In the genomic region with DNA sequence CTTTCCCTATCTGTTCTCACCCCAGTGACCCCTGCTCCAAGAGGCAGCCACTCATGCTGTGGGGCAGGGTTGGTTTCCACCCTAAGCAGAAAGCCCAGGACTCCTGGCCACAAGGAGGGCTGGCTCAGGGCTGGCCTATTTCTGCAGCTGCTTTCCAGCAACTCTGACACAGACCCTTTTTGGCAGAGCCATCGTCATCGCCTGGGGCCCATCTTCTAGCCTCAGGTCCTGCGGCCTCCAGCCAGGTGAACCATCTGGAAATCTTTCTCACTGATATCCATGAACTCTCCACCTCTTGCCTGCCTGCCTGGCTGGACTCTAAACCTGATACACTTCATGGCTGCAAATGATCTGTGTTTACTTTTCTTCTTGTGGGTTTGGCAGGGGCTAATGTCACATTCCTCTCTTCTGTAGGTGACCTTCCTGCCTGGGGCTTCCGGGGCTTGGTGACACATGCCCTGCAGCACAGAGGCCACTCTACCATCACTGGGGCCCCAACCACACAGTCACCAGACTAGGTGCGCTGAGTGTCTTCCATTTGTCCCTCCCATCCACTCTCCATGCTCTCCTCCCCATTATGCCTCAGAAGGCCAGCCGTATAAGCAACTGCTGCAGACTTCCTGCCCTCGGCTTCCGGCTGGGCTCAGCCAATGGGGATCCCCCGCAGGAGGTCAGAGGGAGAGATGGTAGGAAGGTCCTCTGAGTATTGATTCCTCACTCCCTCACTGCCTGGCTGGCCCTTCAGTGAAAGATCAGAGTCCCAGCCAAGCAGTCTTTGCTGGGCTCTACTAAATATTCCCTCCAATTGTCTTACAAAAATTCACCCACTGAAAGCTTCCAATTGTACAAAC, we compare ENCODE assay signal across 1 cellular context.
A peak's percentile ranks its signal among the peaks of the same experiment; 100 is the strongest.
TF ChIP-seq lines count a peak whose summit lies in the region.

No MANE protein-coding gene starts in this region.

TF ChIP-seq in HepG2, 621 proteins besides CTCF, POLR2A, EP300 and RAD21 (continued from another document and continues in another):
- TF ChIP-seq, protein P1, sequence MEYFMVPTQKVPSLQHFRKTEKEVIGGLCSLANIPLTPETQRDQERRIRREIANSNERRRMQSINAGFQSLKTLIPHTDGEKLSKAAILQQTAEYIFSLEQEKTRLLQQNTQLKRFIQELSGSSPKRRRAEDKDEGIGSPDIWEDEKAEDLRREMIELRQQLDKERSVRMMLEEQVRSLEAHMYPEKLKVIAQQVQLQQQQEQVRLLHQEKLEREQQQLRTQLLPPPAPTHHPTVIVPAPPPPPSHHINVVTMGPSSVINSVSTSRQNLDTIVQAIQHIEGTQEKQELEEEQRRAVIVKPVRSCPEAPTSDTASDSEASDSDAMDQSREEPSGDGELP (IDR thresholded peaks at IDR 0.05; ENCODE audit: borderline replicate concordance, low read depth), result no peak
- no peak; the same call in 1 of the 2 replicates for TF ChIP-seq ZNF674 (CRISPR knock-in tag; IDR thresholded peaks at IDR 0.05; ENCODE audit: low read depth)
- peak; percentile 78; the same call in 1 of the 2 replicates for TF ChIP-seq ZNF547 (CRISPR knock-in tag; IDR thresholded peaks at IDR 0.05)
- TF ChIP-seq KDM5B (CRISPR knock-in tag; IDR thresholded peaks at IDR 0.05; ENCODE audit: borderline replicate concordance), result peak; percentile 87; the same call in 1 of the 2 replicates
- peak; percentile 72; the same call in 1 of the 2 replicates for TF ChIP-seq BCL6 (CRISPR knock-in tag; IDR thresholded peaks at IDR 0.05)
- TF ChIP-seq MIXL1 (CRISPR knock-in tag; IDR thresholded peaks at IDR 0.05), result peak; percentile 58
- TF ChIP-seq, protein P2, sequence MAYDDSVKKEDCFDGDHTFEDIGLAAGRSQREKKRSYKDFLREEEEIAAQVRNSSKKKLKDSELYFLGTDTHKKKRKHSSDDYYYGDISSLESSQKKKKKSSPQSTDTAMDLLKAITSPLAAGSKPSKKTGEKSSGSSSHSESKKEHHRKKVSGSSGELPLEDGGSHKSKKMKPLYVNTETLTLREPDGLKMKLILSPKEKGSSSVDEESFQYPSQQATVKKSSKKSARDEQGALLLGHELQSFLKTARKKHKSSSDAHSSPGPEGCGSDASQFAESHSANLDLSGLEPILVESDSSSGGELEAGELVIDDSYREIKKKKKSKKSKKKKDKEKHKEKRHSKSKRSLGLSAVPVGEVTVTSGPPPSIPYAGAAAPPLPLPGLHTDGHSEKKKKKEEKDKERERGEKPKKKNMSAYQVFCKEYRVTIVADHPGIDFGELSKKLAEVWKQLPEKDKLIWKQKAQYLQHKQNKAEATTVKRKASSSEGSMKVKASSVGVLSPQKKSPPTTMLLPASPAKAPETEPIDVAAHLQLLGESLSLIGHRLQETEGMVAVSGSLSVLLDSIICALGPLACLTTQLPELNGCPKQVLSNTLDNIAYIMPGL (CRISPR knock-in tag; IDR thresholded peaks at IDR 0.05; ENCODE audit: borderline replicate concordance in 1 of 2, low read depth in 1 of 2), result peak; percentile 75 to 76; a peak in 2 of 4 replicates
- peak; percentile 61; the same call in 1 of the 2 replicates for TF ChIP-seq MTA1 (CRISPR knock-in tag; IDR thresholded peaks at IDR 0.05; ENCODE audit: borderline replicate concordance)
- TF ChIP-seq ELF4 (CRISPR knock-in tag; IDR thresholded peaks at IDR 0.05; ENCODE audit: borderline replicate concordance), result peak; percentile 68; the same call in 1 of the 2 replicates
- peak; percentile 94 for TF ChIP-seq FOXA3 (CRISPR knock-in tag; IDR thresholded peaks at IDR 0.05)
- TF ChIP-seq, protein P3, sequence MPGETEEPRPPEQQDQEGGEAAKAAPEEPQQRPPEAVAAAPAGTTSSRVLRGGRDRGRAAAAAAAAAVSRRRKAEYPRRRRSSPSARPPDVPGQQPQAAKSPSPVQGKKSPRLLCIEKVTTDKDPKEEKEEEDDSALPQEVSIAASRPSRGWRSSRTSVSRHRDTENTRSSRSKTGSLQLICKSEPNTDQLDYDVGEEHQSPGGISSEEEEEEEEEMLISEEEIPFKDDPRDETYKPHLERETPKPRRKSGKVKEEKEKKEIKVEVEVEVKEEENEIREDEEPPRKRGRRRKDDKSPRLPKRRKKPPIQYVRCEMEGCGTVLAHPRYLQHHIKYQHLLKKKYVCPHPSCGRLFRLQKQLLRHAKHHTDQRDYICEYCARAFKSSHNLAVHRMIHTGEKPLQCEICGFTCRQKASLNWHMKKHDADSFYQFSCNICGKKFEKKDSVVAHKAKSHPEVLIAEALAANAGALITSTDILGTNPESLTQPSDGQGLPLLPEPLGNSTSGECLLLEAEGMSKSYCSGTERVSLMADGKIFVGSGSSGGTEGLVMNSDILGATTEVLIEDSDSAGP (CRISPR knock-in tag; IDR thresholded peaks at IDR 0.05; ENCODE audit: borderline replicate concordance), result peak; percentile 90
- peak; percentile 98 for TF ChIP-seq ZNF574 (CRISPR knock-in tag; IDR thresholded peaks at IDR 0.05)
- TF ChIP-seq, protein P4, sequence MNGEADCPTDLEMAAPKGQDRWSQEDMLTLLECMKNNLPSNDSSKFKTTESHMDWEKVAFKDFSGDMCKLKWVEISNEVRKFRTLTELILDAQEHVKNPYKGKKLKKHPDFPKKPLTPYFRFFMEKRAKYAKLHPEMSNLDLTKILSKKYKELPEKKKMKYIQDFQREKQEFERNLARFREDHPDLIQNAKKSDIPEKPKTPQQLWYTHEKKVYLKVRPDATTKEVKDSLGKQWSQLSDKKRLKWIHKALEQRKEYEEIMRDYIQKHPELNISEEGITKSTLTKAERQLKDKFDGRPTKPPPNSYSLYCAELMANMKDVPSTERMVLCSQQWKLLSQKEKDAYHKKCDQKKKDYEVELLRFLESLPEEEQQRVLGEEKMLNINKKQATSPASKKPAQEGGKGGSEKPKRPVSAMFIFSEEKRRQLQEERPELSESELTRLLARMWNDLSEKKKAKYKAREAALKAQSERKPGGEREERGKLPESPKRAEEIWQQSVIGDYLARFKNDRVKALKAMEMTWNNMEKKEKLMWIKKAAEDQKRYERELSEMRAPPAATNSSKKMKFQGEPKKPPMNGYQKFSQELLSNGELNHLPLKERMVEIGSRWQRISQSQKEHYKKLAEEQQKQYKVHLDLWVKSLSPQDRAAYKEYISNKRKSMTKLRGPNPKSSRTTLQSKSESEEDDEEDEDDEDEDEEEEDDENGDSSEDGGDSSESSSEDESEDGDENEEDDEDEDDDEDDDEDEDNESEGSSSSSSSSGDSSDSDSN (CRISPR knock-in tag; IDR thresholded peaks at IDR 0.05), result peak; percentile 78
- TF ChIP-seq ZMAT3 (CRISPR knock-in tag; conservative IDR thresholded peaks at IDR 0.05), result 0 out of 2 replicates have a peak, but pooled peaks have one; percentile 79
- no peak for TF ChIP-seq SMAD1 (CRISPR knock-in tag; IDR thresholded peaks at IDR 0.05; ENCODE audit: borderline replicate concordance, low read depth)
- peak; percentile 84; the same call in 1 of the 2 replicates for TF ChIP-seq ZKSCAN5 (CRISPR knock-in tag; IDR thresholded peaks at IDR 0.05)
- TF ChIP-seq NR3C1 (CRISPR knock-in tag; IDR thresholded peaks at IDR 0.05), result no peak
- TF ChIP-seq ZNF33B (CRISPR knock-in tag; IDR thresholded peaks at IDR 0.05), result peak; percentile 20; the same call in 1 of the 2 replicates
- TF ChIP-seq ATF4 (CRISPR knock-in tag; IDR thresholded peaks at IDR 0.05), result 0 out of 4 replicates have a peak, but pooled peaks of 1 of the 2 experiments have one; percentile 67
- peak; percentile 95; the same call in 1 of the 2 replicates for TF ChIP-seq ZNF782 (CRISPR knock-in tag; IDR thresholded peaks at IDR 0.05; ENCODE audit: borderline replicate concordance)
- TF ChIP-seq, protein P5, sequence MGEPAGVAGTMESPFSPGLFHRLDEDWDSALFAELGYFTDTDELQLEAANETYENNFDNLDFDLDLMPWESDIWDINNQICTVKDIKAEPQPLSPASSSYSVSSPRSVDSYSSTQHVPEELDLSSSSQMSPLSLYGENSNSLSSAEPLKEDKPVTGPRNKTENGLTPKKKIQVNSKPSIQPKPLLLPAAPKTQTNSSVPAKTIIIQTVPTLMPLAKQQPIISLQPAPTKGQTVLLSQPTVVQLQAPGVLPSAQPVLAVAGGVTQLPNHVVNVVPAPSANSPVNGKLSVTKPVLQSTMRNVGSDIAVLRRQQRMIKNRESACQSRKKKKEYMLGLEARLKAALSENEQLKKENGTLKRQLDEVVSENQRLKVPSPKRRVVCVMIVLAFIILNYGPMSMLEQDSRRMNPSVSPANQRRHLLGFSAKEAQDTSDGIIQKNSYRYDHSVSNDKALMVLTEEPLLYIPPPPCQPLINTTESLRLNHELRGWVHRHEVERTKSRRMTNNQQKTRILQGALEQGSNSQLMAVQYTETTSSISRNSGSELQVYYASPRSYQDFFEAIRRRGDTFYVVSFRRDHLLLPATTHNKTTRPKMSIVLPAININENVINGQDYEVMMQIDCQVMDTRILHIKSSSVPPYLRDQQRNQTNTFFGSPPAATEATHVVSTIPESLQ (CRISPR knock-in tag; conservative IDR thresholded peaks at IDR 0.05), result 0 out of 2 replicates have a peak, but pooled peaks have one; percentile 34
- TF ChIP-seq, protein P6, sequence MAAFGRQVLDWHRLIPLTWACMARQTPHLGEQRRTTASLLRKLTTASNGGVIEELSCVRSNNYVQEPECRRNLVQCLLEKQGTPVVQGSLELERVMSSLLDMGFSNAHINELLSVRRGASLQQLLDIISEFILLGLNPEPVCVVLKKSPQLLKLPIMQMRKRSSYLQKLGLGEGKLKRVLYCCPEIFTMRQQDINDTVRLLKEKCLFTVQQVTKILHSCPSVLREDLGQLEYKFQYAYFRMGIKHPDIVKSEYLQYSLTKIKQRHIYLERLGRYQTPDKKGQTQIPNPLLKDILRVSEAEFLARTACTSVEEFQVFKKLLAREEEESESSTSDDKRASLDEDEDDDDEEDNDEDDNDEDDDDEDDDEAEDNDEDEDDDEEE (CRISPR knock-in tag; IDR thresholded peaks at IDR 0.05), result peak; percentile 93
- no peak for TF ChIP-seq RNF219 (CRISPR knock-in tag; IDR thresholded peaks at IDR 0.05)
- TF ChIP-seq ZNF10 (CRISPR knock-in tag; IDR thresholded peaks at IDR 0.05; ENCODE audit: borderline replicate concordance, low read depth), result no peak
- TF ChIP-seq ZNF607 (CRISPR knock-in tag; IDR thresholded peaks at IDR 0.05; ENCODE audit: borderline replicate concordance), result peak; percentile 86; the same call in 1 of the 2 replicates
- TF ChIP-seq, protein P7, sequence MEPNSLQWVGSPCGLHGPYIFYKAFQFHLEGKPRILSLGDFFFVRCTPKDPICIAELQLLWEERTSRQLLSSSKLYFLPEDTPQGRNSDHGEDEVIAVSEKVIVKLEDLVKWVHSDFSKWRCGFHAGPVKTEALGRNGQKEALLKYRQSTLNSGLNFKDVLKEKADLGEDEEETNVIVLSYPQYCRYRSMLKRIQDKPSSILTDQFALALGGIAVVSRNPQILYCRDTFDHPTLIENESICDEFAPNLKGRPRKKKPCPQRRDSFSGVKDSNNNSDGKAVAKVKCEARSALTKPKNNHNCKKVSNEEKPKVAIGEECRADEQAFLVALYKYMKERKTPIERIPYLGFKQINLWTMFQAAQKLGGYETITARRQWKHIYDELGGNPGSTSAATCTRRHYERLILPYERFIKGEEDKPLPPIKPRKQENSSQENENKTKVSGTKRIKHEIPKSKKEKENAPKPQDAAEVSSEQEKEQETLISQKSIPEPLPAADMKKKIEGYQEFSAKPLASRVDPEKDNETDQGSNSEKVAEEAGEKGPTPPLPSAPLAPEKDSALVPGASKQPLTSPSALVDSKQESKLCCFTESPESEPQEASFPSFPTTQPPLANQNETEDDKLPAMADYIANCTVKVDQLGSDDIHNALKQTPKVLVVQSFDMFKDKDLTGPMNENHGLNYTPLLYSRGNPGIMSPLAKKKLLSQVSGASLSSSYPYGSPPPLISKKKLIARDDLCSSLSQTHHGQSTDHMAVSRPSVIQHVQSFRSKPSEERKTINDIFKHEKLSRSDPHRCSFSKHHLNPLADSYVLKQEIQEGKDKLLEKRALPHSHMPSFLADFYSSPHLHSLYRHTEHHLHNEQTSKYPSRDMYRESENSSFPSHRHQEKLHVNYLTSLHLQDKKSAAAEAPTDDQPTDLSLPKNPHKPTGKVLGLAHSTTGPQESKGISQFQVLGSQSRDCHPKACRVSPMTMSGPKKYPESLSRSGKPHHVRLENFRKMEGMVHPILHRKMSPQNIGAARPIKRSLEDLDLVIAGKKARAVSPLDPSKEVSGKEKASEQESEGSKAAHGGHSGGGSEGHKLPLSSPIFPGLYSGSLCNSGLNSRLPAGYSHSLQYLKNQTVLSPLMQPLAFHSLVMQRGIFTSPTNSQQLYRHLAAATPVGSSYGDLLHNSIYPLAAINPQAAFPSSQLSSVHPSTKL (CRISPR knock-in tag; IDR thresholded peaks at IDR 0.05), result peak; percentile 94
- TF ChIP-seq ZNF564 (CRISPR knock-in tag; IDR thresholded peaks at IDR 0.05), result peak; percentile 60; the same call in 1 of the 2 replicates
- peak; percentile 84 to 96 for TF ChIP-seq NR2F1 (CRISPR knock-in tag; IDR thresholded peaks at IDR 0.05)
- TF ChIP-seq ZNF431 (CRISPR knock-in tag; IDR thresholded peaks at IDR 0.05; ENCODE audit: borderline replicate concordance, low read depth), result peak; percentile 73; the same call in 1 of the 2 replicates
